ENCODE assay signal across 32 cellular contexts in the genomic region with DNA sequence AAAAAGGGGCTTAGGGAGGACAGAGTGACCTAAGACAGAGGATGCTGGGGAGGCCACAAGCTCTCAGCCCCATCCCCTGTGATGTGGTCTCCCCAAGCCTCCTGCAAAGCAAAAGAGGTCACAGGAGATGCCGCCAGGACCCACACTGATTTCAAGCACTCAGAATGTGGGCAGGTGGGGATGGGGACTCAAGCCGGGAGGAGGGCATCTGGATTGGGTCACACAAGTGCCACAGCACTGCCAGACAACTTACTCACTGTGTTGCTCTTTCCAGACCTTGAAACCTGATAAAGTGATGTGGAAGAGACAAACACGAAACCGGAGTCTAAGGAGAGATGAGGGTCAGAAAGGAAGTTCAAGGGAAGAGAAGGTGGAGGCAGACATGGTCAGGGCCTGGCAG.
"Had no signal": no experiment of that assay in that cellular context is flagged by ENCODE, and none has a peak within 500 bp of the region (broad histone marks: within the 10 kb centered on the region; RNA-seq: fewer than 3 reads in every experiment).

No MANE protein-coding gene starts in this region.

- H3K9me3 ChIP-seq: adrenal gland, psoas muscle, stomach, tibial nerve, uterus had no signal

- H3K4me3 Mint-ChIP-seq: activated naive CD4-positive, alpha-beta T cell treated with anti-CD3 and anti-CD28 coated beads for 36 hours; activated naive CD8-positive, alpha-beta T cell treated with anti-CD3 and anti-CD28 coated beads for 36 hours; activated T-helper 1 cell treated with anti-CD3 and anti-CD28 coated beads, Interleukin-12 subunit alpha, Interleukin-12 subunit beta, Interleukin-2, Interleukin-4 antibody, amounts not matched to agents 30 ng/mL and 10 ng/mL and 1 ng/mL, durations not matched to agents 14 hours and 24 hours and 36 hours; mesothelial cell of epicardium; naive thymus-derived CD4-positive, alpha-beta T cell; stimulated activated naive B cell treated with anti-CD40 and anti-IgM and Interleukin-4, amounts not matched to agents 10 μg/mL and 1 μg/mL and 100 μg/mL, for 72 hours; T-helper 17 cell; WTC11 had no signal

- H3K36me3 Mint-ChIP-seq: activated naive CD8-positive, alpha-beta T cell treated with anti-CD3 and anti-CD28 coated beads for 36 hours; mesothelial cell of epicardium; naive thymus-derived CD4-positive, alpha-beta T cell; stimulated activated naive B cell treated with anti-CD40 and anti-IgM and Interleukin-4, amounts not matched to agents 10 μg/mL and 1 μg/mL and 100 μg/mL, for 72 hours; WTC11 had no signal

- H3K9ac ChIP-seq: parathyroid adenoma had no signal

- H3K36me3 ChIP-seq: adrenal gland, stomach, tibial nerve, uterus had no signal

- DNase-seq: activated CD8-positive, alpha-beta memory T cell treated with anti-CD3 and anti-CD28 coated beads, Interleukin-2, amount 50 U/mL, for 4 hours; activated effector memory CD4-positive, alpha-beta T cell treated with anti-CD3 and anti-CD28 coated beads, Interleukin-2, amount 50 U/mL, for 16 hours; activated naive CD4-positive, alpha-beta T cell treated with anti-CD3 and anti-CD28 coated beads for 36 hours; activated naive CD8-positive, alpha-beta T cell treated with anti-CD3 and anti-CD28 coated beads for 36 hours; activated T-cell treated with anti-CD3 and anti-CD28 coated beads, Interleukin-2, amount 50 U/mL, for 1 hour; central memory CD4-positive, alpha-beta T cell; dermis blood vessel endothelial cell; effector CD8-positive, alpha-beta T cell; islet precursor cell; mammary epithelial cell; naive thymus-derived CD4-positive, alpha-beta T cell; nucleus accumbens; psoas muscle; stimulated activated CD4-positive, alpha-beta T cell treated with anti-CD3 and anti-CD28 coated beads, Interleukin-1b, Interleukin-23, amount 100 ng/mL, for 48 hours; stimulated activated naive B cell treated with anti-CD40 and anti-IgM and Interleukin-4, amounts not matched to agents 10 μg/mL and 1 μg/mL and 100 μg/mL, for 72 hours; stomach; T-helper 17 cell; T1000; uterus had no signal

- FAIRE-seq: astrocyte, endometrium, frontal cortex had no signal

- H3K9me3 Mint-ChIP-seq: activated naive CD4-positive, alpha-beta T cell treated with anti-CD3 and anti-CD28 coated beads for 36 hours; activated naive CD8-positive, alpha-beta T cell treated with anti-CD3 and anti-CD28 coated beads for 36 hours; activated T-helper 1 cell treated with anti-CD3 and anti-CD28 coated beads, Interleukin-12 subunit alpha, Interleukin-12 subunit beta, Interleukin-2, Interleukin-4 antibody, amounts not matched to agents 30 ng/mL and 10 ng/mL and 1 ng/mL, durations not matched to agents 14 hours and 24 hours and 36 hours; mesothelial cell of epicardium; stimulated activated naive B cell treated with anti-CD40 and anti-IgM and Interleukin-4, amounts not matched to agents 10 μg/mL and 1 μg/mL and 100 μg/mL, for 72 hours; WTC11 had no signal

- ATAC-seq: naive thymus-derived CD4-positive, alpha-beta T cell; SK-N-SH treated with all-trans-retinoic acid at 6 μM for 48 hours; stimulated activated naive B cell treated with anti-CD40 and anti-IgM and Interleukin-4, amounts not matched to agents 10 μg/mL and 1 μg/mL and 100 μg/mL, for 72 hours; T-helper 17 cell; WTC11 had no signal

- H3K4me1 Mint-ChIP-seq: activated naive CD8-positive, alpha-beta T cell treated with anti-CD3 and anti-CD28 coated beads for 36 hours; naive thymus-derived CD4-positive, alpha-beta T cell; T-helper 17 cell; WTC11 had no signal

- H3K27me3 ChIP-seq: adrenal gland, hepatocyte, stomach, tibial nerve, uterus had no signal

- H3K27ac Mint-ChIP-seq: activated naive CD4-positive, alpha-beta T cell treated with anti-CD3 and anti-CD28 coated beads for 36 hours; activated naive CD8-positive, alpha-beta T cell treated with anti-CD3 and anti-CD28 coated beads for 36 hours; activated T-helper 1 cell treated with anti-CD3 and anti-CD28 coated beads, Interleukin-12 subunit alpha, Interleukin-12 subunit beta, Interleukin-2, Interleukin-4 antibody, amounts not matched to agents 30 ng/mL and 10 ng/mL and 1 ng/mL, durations not matched to agents 14 hours and 24 hours and 36 hours; mesothelial cell of epicardium; naive thymus-derived CD4-positive, alpha-beta T cell; stimulated activated naive B cell treated with anti-CD40 and anti-IgM and Interleukin-4, amounts not matched to agents 10 μg/mL and 1 μg/mL and 100 μg/mL, for 72 hours; T-helper 17 cell; WTC11 had no signal

- H3K4me2 ChIP-seq: hepatocyte, smooth muscle cell had no signal

- H3K4me1 ChIP-seq: parathyroid adenoma had no signal

- H3K27ac ChIP-seq: adrenal gland, epithelial cell of prostate, hepatocyte, parathyroid adenoma, psoas muscle, stomach, tibial nerve, uterus had no signal

- H2AFZ ChIP-seq: hepatocyte, parathyroid adenoma had no signal

- H3K4me3 ChIP-seq: adrenal gland, hepatocyte, psoas muscle, smooth muscle cell, stomach, tibial nerve, uterus had no signal
